In genomic region chr13:25733696-25734435, GRCh38 we compare ENCODE assay signal across 19 cellular contexts.
DNase-seq lines count a peak whose midpoint lies in the region; ATAC-seq, FAIRE-seq and TF ChIP-seq lines count a peak whose summit lies in the region.
"Had no signal": no experiment of that assay in that cellular context is flagged by ENCODE, and none has a peak within 500 bp of the region (broad histone marks: within the 10 kb centered on the region; RNA-seq: fewer than 3 reads in every experiment).

No MANE protein-coding gene starts in this region.

- no peaks in the 10 kb centered on the region for H3K36me3 Mint-ChIP-seq in astrocyte (ENCODE audit: low read depth, unreplicated experiment)
- no peaks in the 10 kb centered on the region for H3K36me3 Mint-ChIP-seq in activated CD8-positive, alpha-beta T cell treated with anti-CD3 and anti-CD28 coated beads for 36 hours (ENCODE audit: low read depth)
- H3K36me3 Mint-ChIP-seq: naive thymus-derived CD4-positive, alpha-beta T cell had no signal

- intact Hi-C loops in mucosa of descending colon (cut with DNase I, micrococcal nuclease), result no loop called here
- intact Hi-C loops in Right ventricle myocardium inferior (cut with DNase I), result no loop called here
- intact Hi-C loops in activated CD8-positive, alpha-beta T cell treated with anti-CD3 and anti-CD28 coated beads for 36 hours (cut with micrococcal nuclease), result no loop called here

- H3K9ac ChIP-seq in astrocyte (ENCODE audit: low read length), result peak overlapping the region; percentile 48

- H3K79me2 ChIP-seq in astrocyte (ENCODE audit: insufficient read depth, low read length), result no peaks in the 10 kb centered on the region

- peaks cover 44% of the 10 kb centered on the region for H3K4me1 Mint-ChIP-seq in astrocyte (ENCODE audit: low read depth, unreplicated experiment)
- H3K4me1 Mint-ChIP-seq in activated CD8-positive, alpha-beta T cell treated with anti-CD3 and anti-CD28 coated beads for 36 hours (ENCODE audit: low read depth), result peaks cover 11% of the 10 kb centered on the region

- no peaks in the 10 kb centered on the region for H3K27me3 ChIP-seq in astrocyte (ENCODE audit: insufficient read depth, low read length)

- TF ChIP-seq CTCF in astrocyte (IDR thresholded peaks at IDR 0.05; ENCODE audit: insufficient read depth, low read depth, low read length), result no peak
- TF ChIP-seq CTCF in mucosa of descending colon (IDR thresholded peaks at IDR 0.05), result no peak
- TF ChIP-seq CTCF in activated CD8-positive, alpha-beta T cell treated with anti-CD3 and anti-CD28 coated beads for 36 hours (IDR thresholded peaks at IDR 0.05), result no peak

- H3K4me3 Mint-ChIP-seq in astrocyte (ENCODE audit: unreplicated experiment), result no peak overlapping the region
- no peak overlapping the region for H3K4me3 Mint-ChIP-seq in activated CD8-positive, alpha-beta T cell treated with anti-CD3 and anti-CD28 coated beads for 36 hours
- H3K4me3 Mint-ChIP-seq: naive thymus-derived CD4-positive, alpha-beta T cell had no signal

- H3K9me3 ChIP-seq in astrocyte (ENCODE audit: insufficient read depth, low read depth, low read length) (no peaks in the 10 kb centered on the region), mucosa of descending colon (no peaks in the 10 kb centered on the region)
- H3K9me3 ChIP-seq: tibial artery had no signal

- H3K36me3 ChIP-seq in astrocyte (ENCODE audit: insufficient read depth, low read length) (no peaks in the 10 kb centered on the region), mucosa of descending colon (ENCODE audit: low read depth) (no peaks in the 10 kb centered on the region)
- H3K36me3 ChIP-seq: tibial artery, WERI-Rb-1 had no signal

- CTCF ChIA-PET in activated CD8-positive, alpha-beta T cell treated with anti-CD3 and anti-CD28 coated beads for 36 hours (lab: Charles Lee), result no interaction called here

- H3K4me1 ChIP-seq in astrocyte (ENCODE audit: insufficient read depth, low read length) (peaks cover 43% of the 10 kb centered on the region), mucosa of descending colon (ENCODE audit: low read depth) (peaks cover 5% of the 10 kb centered on the region)

- no peaks in the 10 kb centered on the region for H3K9me3 Mint-ChIP-seq in astrocyte (ENCODE audit: unreplicated experiment)
- H3K9me3 Mint-ChIP-seq in activated CD8-positive, alpha-beta T cell treated with anti-CD3 and anti-CD28 coated beads for 36 hours, result no peaks in the 10 kb centered on the region
- H3K9me3 Mint-ChIP-seq: naive thymus-derived CD4-positive, alpha-beta T cell had no signal

- no peaks in the 10 kb centered on the region for H4K20me1 ChIP-seq in astrocyte (ENCODE audit: insufficient read depth, low read length)

- no peak overlapping the region for H2AFZ ChIP-seq in astrocyte (ENCODE audit: low read depth, low read length)

- POLR2A ChIA-PET in activated CD8-positive, alpha-beta T cell treated with anti-CD3 and anti-CD28 coated beads for 36 hours (lab: Charles Lee), result no interaction called here

- ATAC-seq in mucosa of descending colon (peak; percentile 33), Right ventricle myocardium inferior (no peak)
- ATAC-seq in activated CD8-positive, alpha-beta T cell treated with anti-CD3 and anti-CD28 coated beads for 36 hours, result no peak
- ATAC-seq: naive thymus-derived CD4-positive, alpha-beta T cell had no signal

- H3K27ac ChIP-seq in astrocyte (ENCODE audit: low read depth, low read length), result peak overlapping the region; percentile 82
- H3K27ac ChIP-seq: tibial artery, WERI-Rb-1 had no signal

- H3K27me3 Mint-ChIP-seq in astrocyte (ENCODE audit: low read depth, unreplicated experiment), result peaks cover 3% of the 10 kb centered on the region
- no peaks in the 10 kb centered on the region for H3K27me3 Mint-ChIP-seq in activated CD8-positive, alpha-beta T cell treated with anti-CD3 and anti-CD28 coated beads for 36 hours

- in situ Hi-C loops in Caki2 (cut with HindIII; ENCODE audit: low pct_unique_long_range_greater_than_20kb, low sequenced_read_pairs), result no loop called here

- peak overlapping the region; percentile 66 for H3K4me2 ChIP-seq in astrocyte (ENCODE audit: low read length)

- FAIRE-seq in astrocyte (lab: Jason Lieb, UNC), result no peak
- FAIRE-seq: endothelial cell of umbilical vein, GM18507 had no signal

- peak; percentile 12 for DNase-seq in Caki2 (ENCODE audit: low read depth)
- peak; percentile 70 for DNase-seq in Jurkat, Clone E6-1 (ENCODE audit: low read depth, low spot score)
- peak; percentile 30 for DNase-seq in astrocyte (ENCODE audit: low read depth)
- no peak for DNase-seq in mucosa of descending colon
- DNase-seq in GM19238 (ENCODE audit: insufficient read length, low spot score), result no peak
- DNase-seq in Right ventricle myocardium inferior (ENCODE audit: missing footprints), result no peak
- DNase-seq in activated CD8-positive, alpha-beta T cell treated with anti-CD3 and anti-CD28 coated beads for 36 hours, result no peak
- DNase-seq: activated effector memory CD4-positive, alpha-beta T cell treated with anti-CD3 and anti-CD28 coated beads, Interleukin-2, amount 50 U/mL, for 16 hours; foreskin fibroblast; hippocampal formation; Kasumi-1; naive thymus-derived CD4-positive, alpha-beta T cell; NCI-H2227 treated with DMSO at 0.1 percent for 48 hours; stimulated activated naive CD4-positive, alpha-beta T cell; tibial artery; WERI-Rb-1 had no signal

- no peak overlapping the region for H3K27ac Mint-ChIP-seq in astrocyte (ENCODE audit: unreplicated experiment)
- H3K27ac Mint-ChIP-seq in activated CD8-positive, alpha-beta T cell treated with anti-CD3 and anti-CD28 coated beads for 36 hours, result no peak overlapping the region

- H3K4me3 ChIP-seq in Jurkat, Clone E6-1 (ENCODE audit: low read length), result no peak overlapping the region
- H3K4me3 ChIP-seq in astrocyte (ENCODE audit: insufficient read depth, low read depth, low read length) (no peak overlapping the region), mucosa of descending colon (no peak overlapping the region)
- H3K4me3 ChIP-seq: lung, tibial artery had no signal

Comparison
In these comparisons a context has a peak if more than half of its experiments do, and no peak if none do; other contexts are left out.
1. DNase-seq: peak in Caki2 (single experiment), Jurkat, Clone E6-1 (single experiment) and astrocyte (single experiment); none in mucosa of descending colon (0 of 3), GM19238 (single experiment), Right ventricle myocardium inferior (single experiment) and activated CD8-positive, alpha-beta T cell treated with anti-CD3 and anti-CD28 coated beads for 36 hours (single experiment).